Comparison of ENCODE assay signal across 20 cellular contexts in genomic region chr11:82757660-82758301, GRCh38. TPM values are rescaled to one million over a fixed set of nuclear protein-coding genes. Genes with fewer than 3 reads are reported as not detected.
DNase-seq lines count a peak whose midpoint lies in the region; ATAC-seq and TF ChIP-seq lines count a peak whose summit lies in the region.
"Had no signal": no experiment of that assay in that cellular context is flagged by ENCODE, and none has a peak within 500 bp of the region (broad histone marks: within the 10 kb centered on the region; RNA-seq: fewer than 3 reads in every experiment).

No MANE protein-coding gene starts in this region.

- intact Hi-C loops in dorsolateral prefrontal cortex (cut with DNase I), result loop anchor here (1.0 to 5.0 kb wide), 3 partner anchors 24 to 40 kb away; partner anchors contain the start of gene FAM181B (in 2 of the 2)
- intact Hi-C loops in PC-3 (cut with micrococcal nuclease), result no loop called here

- H3K27me3 Mint-ChIP-seq in progenitor cell of endocrine pancreas, result no peaks in the 10 kb centered on the region

- no peak overlapping the region for H2AFZ ChIP-seq in PC-3 (ENCODE audit: low read length)

- no peaks in the 10 kb centered on the region for H3K79me2 ChIP-seq in PC-3 (ENCODE audit: low read length)

- H3K9ac ChIP-seq in PC-3 (ENCODE audit: low read length), result no peak overlapping the region

- peak; percentile 52 for ATAC-seq in HG02885 (IDR thresholded peaks at IDR 0.05; ENCODE audit: poor library complexity, unreplicated experiment)
- ATAC-seq in PC-3, result no peak
- ATAC-seq: gastrocnemius medialis had no signal

- H3K9me3 ChIP-seq in WERI-Rb-1 (ENCODE audit: severe bottlenecking), result peaks cover 4% of the 10 kb centered on the region
- no peaks in the 10 kb centered on the region for H3K9me3 ChIP-seq in PC-3 (ENCODE audit: low read length)
- H3K9me3 ChIP-seq: gastrocnemius medialis, ovary, stomach had no signal

- no peak overlapping the region for H3K4me2 ChIP-seq in PC-3 (ENCODE audit: low read length)

- H3K9me3 Mint-ChIP-seq in progenitor cell of endocrine pancreas (ENCODE audit: low read depth), result peaks cover under 1% of the 10 kb centered on the region
- H3K9me3 Mint-ChIP-seq: CD4-positive, CD25-positive, alpha-beta regulatory T cell had no signal

- no peaks in the 10 kb centered on the region for H3K36me3 Mint-ChIP-seq in progenitor cell of endocrine pancreas (ENCODE audit: insufficient read depth)
- H3K36me3 Mint-ChIP-seq: CD4-positive, CD25-positive, alpha-beta regulatory T cell had no signal

- H4K20me1 ChIP-seq in PC-3 (ENCODE audit: low read length), result no peaks in the 10 kb centered on the region

- no TSS peak for BruUV-seq in PC-3 (replicated peaks; lab: Mats Ljungman, UMichigan)

- H3K36me3 ChIP-seq in WERI-Rb-1 (no peaks in the 10 kb centered on the region), PC-3 (ENCODE audit: low read depth, low read length) (no peaks in the 10 kb centered on the region)
- H3K36me3 ChIP-seq: gastrocnemius medialis, ovary, stomach had no signal

- H3K4me3 ChIP-seq in dorsolateral prefrontal cortex, result peak overlapping the region in 48 of 59 donors; percentile 0 to 53 (median 30)
- no peak overlapping the region for H3K4me3 ChIP-seq in WERI-Rb-1 (ENCODE audit: low read depth, low read length)
- H3K4me3 ChIP-seq in PC-3 (ENCODE audit: low read length), result no peak overlapping the region
- H3K4me3 ChIP-seq: gastrocnemius medialis, ovary, stomach had no signal

- peak overlapping the region; percentile 5 for H3K27ac Mint-ChIP-seq in progenitor cell of endocrine pancreas

- H3K4me3 Mint-ChIP-seq in progenitor cell of endocrine pancreas (ENCODE audit: low read depth), result no peak overlapping the region

- DNase-seq in NCI-H1694 treated with DMSO at 0.1 percent for 48 hours (lab: John Stamatoyannopoulos, UW), result peak; percentile 8
- DNase-seq in NCI-H1694 (lab: John Stamatoyannopoulos, UW), result no peak
- DNase-seq in dorsolateral prefrontal cortex, result no peak
- no peak for DNase-seq in progenitor cell of endocrine pancreas (ENCODE audit: low spot score, unreplicated experiment)
- no peak for DNase-seq in WERI-Rb-1
- DNase-seq in HuH-7.5 (ENCODE audit: low spot score), result no peak
- DNase-seq in PC-3, result no peak
- DNase-seq: activated CD8-positive, alpha-beta memory T cell treated with anti-CD3 and anti-CD28 coated beads, Interleukin-2, amount 50 U/mL, for 4 hours; CD4-positive, CD25-positive, alpha-beta regulatory T cell; cerebellar nuclear complex; EL; gastrocnemius medialis; NCI-H146; ovary; stimulated activated CD4-positive, alpha-beta T cell treated with anti-CD3 and anti-CD28 coated beads, Interleukin-12 subunit alpha, Interleukin-12 subunit beta, amount 100 ng/mL, for 4 hours; stomach; SW 1271 had no signal

- H3K27me3 ChIP-seq in dorsolateral prefrontal cortex (no peaks in the 10 kb centered on the region), WERI-Rb-1 (ENCODE audit: insufficient read depth, low read depth, severe bottlenecking) (peaks cover 85% of the 10 kb centered on the region), PC-3 (ENCODE audit: low read length) (peaks cover 67% of the 10 kb centered on the region)
- H3K27me3 ChIP-seq: gastrocnemius medialis, ovary, stomach had no signal

- TF ChIP-seq CTCF in dorsolateral prefrontal cortex (IDR thresholded peaks at IDR 0.05 in 54 of 56, conservative IDR thresholded peaks at IDR 0.05 in 2 of 56; ENCODE audit: low read depth in 1 of 56, partially characterized antibody in 56 of 56) (peak in 4 of 56 donors; percentile 3 to 9 (median 5)), progenitor cell of endocrine pancreas (IDR thresholded peaks at IDR 0.05; ENCODE audit: unreplicated experiment) (no peak), WERI-Rb-1 (IDR thresholded peaks at IDR 0.05; ENCODE audit: low read depth, low read length) (no peak), PC-3 (conservative IDR thresholded peaks at IDR 0.05; ENCODE audit: low read depth, low read length) (no peak)

- H3F3A ChIP-seq in PC-3 (ENCODE audit: low read length, unreplicated experiment), result no peaks in the 10 kb centered on the region

- H3K9me2 ChIP-seq in PC-3 (replicated peaks; ENCODE audit: low read length), result no peaks in the 10 kb centered on the region

- CTCF ChIA-PET in PC-3 (lab: Charles Lee), result interaction anchor here (1.3 kb wide), 1 partner anchor 18 kb away, joined by 3 read pairs; no protein-coding TSS in a partner anchor

- peak overlapping the region; percentile 11 to 95 (median 87) for H3K27ac ChIP-seq in dorsolateral prefrontal cortex
- H3K27ac ChIP-seq in WERI-Rb-1, result no peak overlapping the region
- H3K27ac ChIP-seq in PC-3 (ENCODE audit: low read length), result no peak overlapping the region
- H3K27ac ChIP-seq: 22Rv1, gastrocnemius medialis, ovary, stomach had no signal

- H3K4me1 Mint-ChIP-seq in progenitor cell of endocrine pancreas (ENCODE audit: low read depth), result peaks cover 9% of the 10 kb centered on the region

- POLR2A ChIA-PET in PC-3 (lab: Charles Lee; ENCODE audit: unreplicated experiment), result no interaction called here

- H3K4me1 ChIP-seq in PC-3 (ENCODE audit: insufficient read depth, low read length), result no peaks in the 10 kb centered on the region
- H3K4me1 ChIP-seq: gastrocnemius medialis, stomach had no signal

RNA-seq across cellular contexts. Expression of gene FAM181B, which starts 24.1 kb away (rescaled TPM):
- total RNA-seq in dorsolateral prefrontal cortex, result 10 to 100 TPM; 11.4 to 62.1 (median 20.1) TPM
- 8.9 and 11.3 TPM in 2 replicates for total RNA-seq in progenitor cell of endocrine pancreas
- 0.23 TPM in 1 of 2 replicates, not detected in the other for total RNA-seq in PC-3 (2014; rRNA removed)
- total RNA-seq: CD4-positive, CD25-positive, alpha-beta regulatory T cell; LHCN-M2 had no signal

Comparison
In these comparisons a context has a peak if more than half of its experiments do, and no peak if none do; other contexts are left out.
1. H3K27ac ChIP-seq: peak in dorsolateral prefrontal cortex (59 of 59); none in WERI-Rb-1 (single experiment) and PC-3 (single experiment).
2. H3K4me3 ChIP-seq: peak in dorsolateral prefrontal cortex (48 of 59); none in WERI-Rb-1 (single experiment) and PC-3 (single experiment).